Comparison of ENCODE assay signal across 1 cellular context in the genomic region with DNA sequence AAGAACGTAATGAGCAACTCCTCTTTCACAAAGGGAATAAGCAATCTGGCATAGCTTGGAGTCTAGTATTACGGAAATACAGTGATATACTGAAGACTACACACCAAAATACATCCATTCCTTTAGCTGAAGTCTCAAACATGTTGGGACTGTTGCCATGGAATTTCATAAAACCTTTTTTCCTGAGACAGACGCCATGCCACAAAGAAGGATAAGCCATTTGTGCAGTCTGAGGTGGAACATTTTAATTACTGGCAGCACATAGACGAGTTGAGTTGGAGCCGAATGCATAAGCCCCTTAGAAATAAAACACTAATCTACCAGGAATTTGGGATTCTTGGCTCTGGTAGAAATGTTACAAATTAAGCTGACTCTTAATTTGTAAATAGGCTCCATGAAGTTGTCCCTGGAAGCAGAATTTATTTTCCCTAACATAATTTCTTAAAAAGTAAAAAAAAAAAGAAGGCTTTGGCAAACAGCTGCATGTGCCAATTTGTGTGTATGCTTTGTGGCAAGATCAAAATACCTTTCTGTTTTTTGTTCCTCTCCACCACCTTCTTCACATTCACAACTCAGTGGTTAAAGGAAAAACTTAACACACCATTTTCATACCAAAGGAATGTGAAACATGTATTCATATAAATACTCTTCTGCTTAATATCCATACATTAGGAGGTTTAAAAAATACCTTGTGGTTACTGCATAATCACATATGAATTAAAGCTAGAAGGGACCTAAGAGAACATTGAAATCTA.
TF ChIP-seq lines count a peak whose summit lies in the region.

No MANE protein-coding gene starts in this region.

TF ChIP-seq in H1, 55 proteins besides CTCF, POLR2A, EP300 and RAD21:
- no peak for TF ChIP-seq SAP30 (IDR thresholded peaks at IDR 0.05; ENCODE audit: insufficient read depth, insufficient replicate concordance, low read length)
